9 cellular contexts compared by ENCODE assay signal in the genomic region with DNA sequence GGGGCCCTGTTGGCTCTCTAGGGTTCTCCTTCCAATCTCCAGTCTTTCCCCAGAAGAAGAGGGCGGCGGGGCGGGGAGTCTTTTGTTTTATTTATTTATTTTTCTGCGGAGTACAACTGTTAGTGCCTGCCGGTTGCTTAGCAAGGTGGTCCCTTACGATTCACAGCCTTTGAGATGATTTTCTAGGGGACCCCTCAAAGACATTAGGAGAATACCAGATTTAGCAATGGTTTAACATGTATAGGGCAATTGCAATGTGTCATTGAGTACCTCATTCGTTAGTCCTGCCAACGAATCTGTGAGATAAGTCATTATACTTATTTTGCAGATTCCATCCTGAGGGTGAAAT. TPM values are rescaled to one million over a fixed set of nuclear protein-coding genes. Genes with fewer than 3 reads are reported as not detected.
DNase-seq lines count a peak whose midpoint lies in the region; ATAC-seq, FAIRE-seq and TF ChIP-seq lines count a peak whose summit lies in the region.
"Had no signal": no experiment of that assay in that cellular context is flagged by ENCODE, and none has a peak within 500 bp of the region (broad histone marks: within the 10 kb centered on the region; RNA-seq: fewer than 3 reads in every experiment).

No MANE protein-coding gene starts in this region.

- 23% methylated on average over 8 of the region's 8 CpGs for WGBS in HepG2 (ENCODE audit: low lambda C conversion rate)
- WGBS in thyroid gland, 2 donors: 14% methylated on average over 8 of the region's 8 CpGs

- no peak for ATAC-seq in activated T-cell treated with anti-CD3 and anti-CD28 coated beads, Interleukin-2, amount 50 U/mL, for 4 hours
- ATAC-seq in activated naive CD4-positive, alpha-beta T cell treated with anti-CD3 and anti-CD28 coated beads, Interleukin-2, amount 50 U/mL, for 72 hours: no peak
- ATAC-seq in HepG2: no peak
- ATAC-seq in HG03520 (IDR thresholded peaks at IDR 0.05; ENCODE audit: unreplicated experiment): no peak

- H3K27me3 Mint-ChIP-seq in activated T-cell treated with anti-CD3 and anti-CD28 coated beads, Interleukin-2, amount 50 U/mL, for 4 hours (ENCODE audit: low read depth): no peaks in the 10 kb centered on the region

- FAIRE-seq in HepG2 (lab: Jason Lieb, UNC): no peak

- CTCF ChIA-PET in HepG2 (lab: Yijun Ruan, JAX; ENCODE audit: low intra/inter-chr PET ratio, low total read pairs): interaction anchor here (1.4 kb wide), 1 partner anchor 57 kb away, joined by 7 read pairs; the partner anchor contains the start of gene STX3

- TF ChIP-seq EP300 in HepG2 (IDR thresholded peaks at IDR 0.05; ENCODE audit: low read depth in 2 of 2, low read length in 2 of 2) (no peak), HepG2 (CRISPR knock-in tag; IDR thresholded peaks at IDR 0.05; ENCODE audit: borderline replicate concordance) (no peak; the same call in 1 of the 2 replicates)

- TF ChIP-seq CTCF in HepG2 (CRISPR knock-in tag; IDR thresholded peaks at IDR 0.05) (no peak), thyroid gland (IDR thresholded peaks at IDR 0.05) (no peak)

- peaks cover 3 to 16% of the 10 kb centered on the region in 2 experiments; a peak in 4 of 5 replicates for H3K36me3 ChIP-seq in HepG2 (replicated peaks in 1 of 2; ENCODE audit: control insufficient read depth in 1 of 2, insufficient read depth in 2 of 2, low read length in 2 of 2)
- peaks cover 12 to 14% of the 10 kb centered on the region in 2 donors for H3K36me3 ChIP-seq in thyroid gland

- no peak for DNase-seq in activated T-cell treated with anti-CD3 and anti-CD28 coated beads, Interleukin-2, amount 50 U/mL, for 4 hours
- no peak for DNase-seq in activated T-cell treated with anti-CD3 and anti-CD28 coated beads, Interleukin-2, amount 50 U/mL, for 1 hour
- no peak for DNase-seq in activated naive CD4-positive, alpha-beta T cell treated with anti-CD3 and anti-CD28 coated beads, Interleukin-2, amount 50 U/mL, for 72 hours (ENCODE audit: low spot score in 2 of 2)
- DNase-seq in HepG2 (ENCODE audit: low spot score) (no peak), thyroid gland (no peak), COLO668 (lab: John Stamatoyannopoulos, UW; ENCODE audit: unreplicated experiment) (no peak), G401 (ENCODE audit: low spot score) (no peak)

- H3K27me3 ChIP-seq in HepG2 (ENCODE audit: control insufficient read depth in 1 of 2, insufficient read depth in 2 of 2, low read length in 2 of 2) (no peaks in the 10 kb centered on the region), thyroid gland (no peaks in the 10 kb centered on the region)

- peaks cover 4% of the 10 kb centered on the region for H3K79me2 ChIP-seq in HepG2 (ENCODE audit: insufficient read depth, low read length)

- no peaks in the 10 kb centered on the region for H4K20me1 ChIP-seq in HepG2 (ENCODE audit: insufficient read depth, low read length)

- peaks cover 11% of the 10 kb centered on the region for H3K36me3 Mint-ChIP-seq in activated T-cell treated with anti-CD3 and anti-CD28 coated beads, Interleukin-2, amount 50 U/mL, for 4 hours (ENCODE audit: insufficient read depth)
- H3K36me3 Mint-ChIP-seq in activated naive CD4-positive, alpha-beta T cell treated with anti-CD3 and anti-CD28 coated beads, Interleukin-2, amount 50 U/mL, for 72 hours: peaks cover 16 to 21% of the 10 kb centered on the region in 2 donors

- H3K27ac ChIP-seq in HepG2 (ENCODE audit: extremely low read length, insufficient read depth, low read length) (peak overlapping the region; percentile 81), thyroid gland (peak overlapping the region in 2 of 3 donors; percentile 62 to 77)

- H3K4me1 Mint-ChIP-seq in activated T-cell treated with anti-CD3 and anti-CD28 coated beads, Interleukin-2, amount 50 U/mL, for 4 hours (ENCODE audit: low read depth): peaks cover 21% of the 10 kb centered on the region

- peak overlapping the region; percentile 72 for H3K4me2 ChIP-seq in HepG2 (ENCODE audit: low read depth, low read length)

- H2AFZ ChIP-seq in HepG2 (ENCODE audit: low read length): peak overlapping the region; percentile 96

- TF ChIP-seq POLR2A in HepG2 (IDR thresholded peaks at IDR 0.05; ENCODE audit: insufficient read depth in 1 of 2, low read depth in 2 of 2, low read length in 2 of 2) (no peak), thyroid gland (IDR thresholded peaks at IDR 0.05) (no peak)

- peak overlapping the region; percentile 94 for H3K4me3 Mint-ChIP-seq in activated T-cell treated with anti-CD3 and anti-CD28 coated beads, Interleukin-2, amount 50 U/mL, for 4 hours

- intact Hi-C loops in HepG2 (cut with micrococcal nuclease; ENCODE audit: unreplicated experiment) (loop anchor here (2.0 kb wide), 1 partner anchor 56 kb away; the partner anchor contains the start of gene STX3), thyroid gland (cut with DNase I) (loop anchor here (2.0 kb wide), 1 partner anchor 56 kb away; the partner anchor contains the start of gene STX3)

- BruUV-seq in HepG2 (replicated peaks; lab: Mats Ljungman, UMichigan): no TSS peak

- in situ Hi-C loops in HepG2 (cut with HindIII; ENCODE audit: extremely low pct_ligation_motif_present, low pct_unique_long_range_greater_than_20kb): no loop called here
- in situ Hi-C loops in G401 (cut with HindIII; ENCODE audit: low sequenced_read_pairs): no loop called here

- TF ChIP-seq RAD21 in HepG2 (CRISPR knock-in tag; IDR thresholded peaks at IDR 0.05): no peak

- peak overlapping the region; percentile 92 to 95 for H3K27ac Mint-ChIP-seq in activated naive CD4-positive, alpha-beta T cell treated with anti-CD3 and anti-CD28 coated beads, Interleukin-2, amount 50 U/mL, for 72 hours

- H3K4me3 ChIP-seq in HepG2 (replicated peaks in 1 of 3; ENCODE audit: insufficient read depth in 1 of 3, low read depth in 2 of 3, low read length in 3 of 3) (peak overlapping the region; percentile 75 to 85 (median 76)), thyroid gland (replicated peaks in 1 of 3) (peak overlapping the region in 1 of 3 donors; percentile 67)

- H3K9ac ChIP-seq in HepG2 (ENCODE audit: insufficient read depth, low read depth, low read length): peak overlapping the region; percentile 88; the same call in 1 of the 2 replicates

- POLR2A ChIA-PET in HepG2 (lab: Yijun Ruan, JAX): interaction anchor here (0.9 to 2.1 kb wide), 7 partner anchors 21 to 195 kb away, joined by 3 to 22 read pairs (median 3); partner anchors contain the start of genes OSBP and STX3

- no peaks in the 10 kb centered on the region for H3K9me3 ChIP-seq in HepG2 (ENCODE audit: low read length)
- no peaks in the 10 kb centered on the region for H3K9me3 ChIP-seq in thyroid gland

- H3K9me3 Mint-ChIP-seq in activated T-cell treated with anti-CD3 and anti-CD28 coated beads, Interleukin-2, amount 50 U/mL, for 4 hours: no peaks in the 10 kb centered on the region
- peaks cover 4 to 5% of the 10 kb centered on the region in 2 donors for H3K9me3 Mint-ChIP-seq in activated naive CD4-positive, alpha-beta T cell treated with anti-CD3 and anti-CD28 coated beads, Interleukin-2, amount 50 U/mL, for 72 hours

- H3K4me1 ChIP-seq in HepG2 (ENCODE audit: insufficient read depth, low read length) (peaks cover 48% of the 10 kb centered on the region), thyroid gland (peaks cover 0 to 14% of the 10 kb centered on the region in 2 donors)

RNA-seq across cellular contexts. Expression of gene MRPL16, which starts 0.3 kb away (rescaled TPM):
- 10 to 100 TPM; 80.3 to 89.6 (median 81.2) TPM for total RNA-seq in activated T-cell treated with anti-CD3 and anti-CD28 coated beads, Interleukin-2, amount 50 U/mL, for 4 hours
- 10 to 100 TPM; 67.9 to 94.2 TPM for total RNA-seq in activated naive CD4-positive, alpha-beta T cell treated with anti-CD3 and anti-CD28 coated beads, Interleukin-2, amount 50 U/mL, for 72 hours
- total RNA-seq in HepG2 (2016; rRNA removed; fragmentation: Illumina TruSeq; extraction: Trizol) (62.6 and 77.8 TPM in 2 replicates), thyroid gland (10 to 100 TPM; 19.4 to 40.7 (median 25.4) TPM)
- 11.5 and 12.8 TPM in 2 replicates for total RNA-seq in HepG2 (2016; cell fraction: cytosol; rRNA removed; fragmentation: Illumina TruSeq; extraction: Trizol; ENCODE audit: low read depth)
- 61.8 and 70.6 TPM in 2 replicates for total RNA-seq in HepG2 (2016; cell fraction: insoluble cytoplasmic fraction; rRNA removed; fragmentation: Illumina TruSeq; extraction: Trizol)
- total RNA-seq in HepG2 (2016; cell fraction: membrane; rRNA removed; fragmentation: Illumina TruSeq; extraction: Trizol): 18.4 and 22.8 TPM in 2 replicates
- total RNA-seq in HepG2 (2016; cell fraction: nucleus; rRNA removed; fragmentation: Illumina TruSeq; extraction: Trizol): 22.3 and 22.5 TPM in 2 replicates
- 40.3 and 45.3 TPM in 2 replicates for polyA plus RNA-seq in HepG2 (2011; rRNA removed)
- 43.5 and 47.2 TPM in 2 replicates for polyA plus RNA-seq in HepG2 (2011; cell fraction: cytosol; rRNA removed)
- polyA plus RNA-seq in HepG2 (2011; cell fraction: nucleus; rRNA removed): 18.7 and 25.3 TPM in 2 replicates
- polyA plus RNA-seq in HepG2 (2012): 34.1 and 37.3 TPM in 2 replicates
- 11.0 and 12.9 TPM in 2 replicates for polyA plus RNA-seq in HepG2 (2016; cell fraction: cytosol; fragmentation: Illumina TruSeq; extraction: Trizol; ENCODE audit: low read depth)
- polyA plus RNA-seq in HepG2 (2016; cell fraction: insoluble cytoplasmic fraction; fragmentation: Illumina TruSeq; extraction: Trizol; ENCODE audit: low read depth): 87.0 and 90.8 TPM in 2 replicates
- 17.3 and 18.6 TPM in 2 replicates for polyA plus RNA-seq in HepG2 (2016; cell fraction: membrane; fragmentation: Illumina TruSeq; extraction: Trizol; ENCODE audit: low read depth)
- polyA plus RNA-seq in HepG2 (2016; cell fraction: nucleus; fragmentation: Illumina TruSeq; extraction: Trizol; ENCODE audit: insufficient read depth, low read depth): 42.7 and 48.9 TPM in 2 replicates
- polyA minus RNA-seq in HepG2 (2011; rRNA and poly(A)+ RNA removed; ENCODE audit: low replicate concordance): 14.8 and 31.8 TPM in 2 replicates
- 9.6 and 12.4 TPM in 2 replicates for polyA minus RNA-seq in HepG2 (2011; cell fraction: cytosol; rRNA and poly(A)+ RNA removed)
- 14.7 and 14.8 TPM in 2 replicates for polyA minus RNA-seq in HepG2 (2011; cell fraction: nucleus; rRNA and poly(A)+ RNA removed)
- 103 and 124 TPM in 2 replicates for total RNA-seq in G401 (2014; rRNA removed; shearing (Covaris generic))

RNA-seq across cellular contexts. Expression of gene CBLIF, which starts 34.4 kb away (rescaled TPM):
- not detected for total RNA-seq in activated T-cell treated with anti-CD3 and anti-CD28 coated beads, Interleukin-2, amount 50 U/mL, for 4 hours
- total RNA-seq in activated naive CD4-positive, alpha-beta T cell treated with anti-CD3 and anti-CD28 coated beads, Interleukin-2, amount 50 U/mL, for 72 hours: not detected
- not detected in 2 replicates for total RNA-seq in HepG2 (2016; rRNA removed; fragmentation: Illumina TruSeq; extraction: Trizol)
- total RNA-seq in HepG2 (2016; cell fraction: cytosol; rRNA removed; fragmentation: Illumina TruSeq; extraction: Trizol; ENCODE audit: low read depth): not detected in 2 replicates
- total RNA-seq in HepG2 (2016; cell fraction: insoluble cytoplasmic fraction; rRNA removed; fragmentation: Illumina TruSeq; extraction: Trizol): not detected in 2 replicates
- not detected in 2 replicates for total RNA-seq in HepG2 (2016; cell fraction: membrane; rRNA removed; fragmentation: Illumina TruSeq; extraction: Trizol)
- total RNA-seq in HepG2 (2016; cell fraction: nucleus; rRNA removed; fragmentation: Illumina TruSeq; extraction: Trizol): not detected in 2 replicates
- not detected in 2 replicates for polyA plus RNA-seq in HepG2 (2011; rRNA removed)
- polyA plus RNA-seq in HepG2 (2011; cell fraction: cytosol; rRNA removed): not detected in 2 replicates
- polyA plus RNA-seq in HepG2 (2011; cell fraction: nucleus; rRNA removed): not detected in 2 replicates
- polyA plus RNA-seq in HepG2 (2012): not detected in 2 replicates
- not detected in 2 replicates for polyA plus RNA-seq in HepG2 (2016; cell fraction: cytosol; fragmentation: Illumina TruSeq; extraction: Trizol; ENCODE audit: low read depth)
- polyA plus RNA-seq in HepG2 (2016; cell fraction: insoluble cytoplasmic fraction; fragmentation: Illumina TruSeq; extraction: Trizol; ENCODE audit: low read depth): not detected in 2 replicates
- not detected in 2 replicates for polyA plus RNA-seq in HepG2 (2016; cell fraction: membrane; fragmentation: Illumina TruSeq; extraction: Trizol; ENCODE audit: low read depth)
- not detected in 2 replicates for polyA plus RNA-seq in HepG2 (2016; cell fraction: nucleus; fragmentation: Illumina TruSeq; extraction: Trizol; ENCODE audit: insufficient read depth, low read depth)
- polyA minus RNA-seq in HepG2 (2011; rRNA and poly(A)+ RNA removed; ENCODE audit: low replicate concordance): not detected in 2 replicates
- polyA minus RNA-seq in HepG2 (2011; cell fraction: cytosol; rRNA and poly(A)+ RNA removed): not detected in 2 replicates
- polyA minus RNA-seq in HepG2 (2011; cell fraction: nucleus; rRNA and poly(A)+ RNA removed): not detected in 2 replicates
- total RNA-seq in thyroid gland: not detected
- not detected in 2 replicates for total RNA-seq in G401 (2014; rRNA removed; shearing (Covaris generic))
- total RNA-seq: pulmonary artery endothelial cell had no signal

RNA-seq across cellular contexts. Expression of gene TCN1, which starts 55.4 kb away (rescaled TPM):
- not detected for total RNA-seq in activated T-cell treated with anti-CD3 and anti-CD28 coated beads, Interleukin-2, amount 50 U/mL, for 4 hours
- total RNA-seq in activated naive CD4-positive, alpha-beta T cell treated with anti-CD3 and anti-CD28 coated beads, Interleukin-2, amount 50 U/mL, for 72 hours: not detected
- total RNA-seq in HepG2 (2016; rRNA removed; fragmentation: Illumina TruSeq; extraction: Trizol): not detected in 2 replicates
- total RNA-seq in HepG2 (2016; cell fraction: cytosol; rRNA removed; fragmentation: Illumina TruSeq; extraction: Trizol; ENCODE audit: low read depth): not detected in 2 replicates
- total RNA-seq in HepG2 (2016; cell fraction: insoluble cytoplasmic fraction; rRNA removed; fragmentation: Illumina TruSeq; extraction: Trizol): not detected in 2 replicates
- total RNA-seq in HepG2 (2016; cell fraction: membrane; rRNA removed; fragmentation: Illumina TruSeq; extraction: Trizol): not detected in 2 replicates
- total RNA-seq in HepG2 (2016; cell fraction: nucleus; rRNA removed; fragmentation: Illumina TruSeq; extraction: Trizol): not detected in 2 replicates
- polyA plus RNA-seq in HepG2 (2011; rRNA removed): 0.05 TPM in 1 of 2 replicates, not detected in the other
- not detected in 2 replicates for polyA plus RNA-seq in HepG2 (2011; cell fraction: cytosol; rRNA removed)
- polyA plus RNA-seq in HepG2 (2011; cell fraction: nucleus; rRNA removed): not detected in 2 replicates
- polyA plus RNA-seq in HepG2 (2012): not detected in 2 replicates
- not detected in 2 replicates for polyA plus RNA-seq in HepG2 (2016; cell fraction: cytosol; fragmentation: Illumina TruSeq; extraction: Trizol; ENCODE audit: low read depth)
- not detected in 2 replicates for polyA plus RNA-seq in HepG2 (2016; cell fraction: insoluble cytoplasmic fraction; fragmentation: Illumina TruSeq; extraction: Trizol; ENCODE audit: low read depth)
- polyA plus RNA-seq in HepG2 (2016; cell fraction: membrane; fragmentation: Illumina TruSeq; extraction: Trizol; ENCODE audit: low read depth): not detected in 2 replicates
- not detected in 2 replicates for polyA plus RNA-seq in HepG2 (2016; cell fraction: nucleus; fragmentation: Illumina TruSeq; extraction: Trizol; ENCODE audit: insufficient read depth, low read depth)
- 0.80 TPM in 1 of 2 replicates, not detected in the other for polyA minus RNA-seq in HepG2 (2011; rRNA and poly(A)+ RNA removed; ENCODE audit: low replicate concordance)
- polyA minus RNA-seq in HepG2 (2011; cell fraction: cytosol; rRNA and poly(A)+ RNA removed): not detected in 2 replicates
- polyA minus RNA-seq in HepG2 (2011; cell fraction: nucleus; rRNA and poly(A)+ RNA removed): not detected in 2 replicates
- total RNA-seq in thyroid gland: not detected
- not detected in 2 replicates for total RNA-seq in G401 (2014; rRNA removed; shearing (Covaris generic))
- total RNA-seq: pulmonary artery endothelial cell had no signal

RNA-seq across cellular contexts. Expression of gene STX3, which starts 55.7 kb away (rescaled TPM):
- total RNA-seq in activated T-cell treated with anti-CD3 and anti-CD28 coated beads, Interleukin-2, amount 50 U/mL, for 4 hours: 1 to 10 TPM; 5.6 to 6.3 (median 5.6) TPM
- total RNA-seq in activated naive CD4-positive, alpha-beta T cell treated with anti-CD3 and anti-CD28 coated beads, Interleukin-2, amount 50 U/mL, for 72 hours: 10 to 100 TPM in 1 of 2 donors, 1 to 10 TPM in 1; 6.1 to 10.0 TPM
- 24.0 and 28.7 TPM in 2 replicates for total RNA-seq in HepG2 (2016; rRNA removed; fragmentation: Illumina TruSeq; extraction: Trizol)
- 23.0 and 26.0 TPM in 2 replicates for total RNA-seq in HepG2 (2016; cell fraction: cytosol; rRNA removed; fragmentation: Illumina TruSeq; extraction: Trizol; ENCODE audit: low read depth)
- total RNA-seq in HepG2 (2016; cell fraction: insoluble cytoplasmic fraction; rRNA removed; fragmentation: Illumina TruSeq; extraction: Trizol): 24.5 and 26.3 TPM in 2 replicates
- total RNA-seq in HepG2 (2016; cell fraction: membrane; rRNA removed; fragmentation: Illumina TruSeq; extraction: Trizol): 42.0 and 47.8 TPM in 2 replicates
- total RNA-seq in HepG2 (2016; cell fraction: nucleus; rRNA removed; fragmentation: Illumina TruSeq; extraction: Trizol): 17.5 and 18.2 TPM in 2 replicates
- polyA plus RNA-seq in HepG2 (2011; rRNA removed): 16.5 TPM in 2 replicates
- polyA plus RNA-seq in HepG2 (2011; cell fraction: cytosol; rRNA removed): 13.4 and 17.9 TPM in 2 replicates
- polyA plus RNA-seq in HepG2 (2011; cell fraction: nucleus; rRNA removed): 8.5 and 12.6 TPM in 2 replicates
- 13.7 and 18.7 TPM in 2 replicates for polyA plus RNA-seq in HepG2 (2012)
- 19.8 and 22.2 TPM in 2 replicates for polyA plus RNA-seq in HepG2 (2016; cell fraction: cytosol; fragmentation: Illumina TruSeq; extraction: Trizol; ENCODE audit: low read depth)
- polyA plus RNA-seq in HepG2 (2016; cell fraction: insoluble cytoplasmic fraction; fragmentation: Illumina TruSeq; extraction: Trizol; ENCODE audit: low read depth): 23.0 and 25.9 TPM in 2 replicates
- 33.8 and 35.0 TPM in 2 replicates for polyA plus RNA-seq in HepG2 (2016; cell fraction: membrane; fragmentation: Illumina TruSeq; extraction: Trizol; ENCODE audit: low read depth)
- polyA plus RNA-seq in HepG2 (2016; cell fraction: nucleus; fragmentation: Illumina TruSeq; extraction: Trizol; ENCODE audit: insufficient read depth, low read depth): 20.1 and 21.2 TPM in 2 replicates
- polyA minus RNA-seq in HepG2 (2011; rRNA and poly(A)+ RNA removed; ENCODE audit: low replicate concordance): 10.1 and 18.3 TPM in 2 replicates
- polyA minus RNA-seq in HepG2 (2011; cell fraction: cytosol; rRNA and poly(A)+ RNA removed): 11.6 and 11.8 TPM in 2 replicates
- polyA minus RNA-seq in HepG2 (2011; cell fraction: nucleus; rRNA and poly(A)+ RNA removed): 22.5 and 23.2 TPM in 2 replicates
- total RNA-seq in thyroid gland: 10 to 100 TPM; 36.5 to 46.4 (median 41.6) TPM
- 94.1 and 99.1 TPM in 2 replicates for total RNA-seq in G401 (2014; rRNA removed; shearing (Covaris generic))
